ENCODE assay signal across 9 cellular contexts in genomic region chr6:108068182-108068581, GRCh38.
"Had no signal": no experiment of that assay in that cellular context is flagged by ENCODE, and none has a peak within 500 bp of the region (broad histone marks: within the 10 kb centered on the region; RNA-seq: fewer than 3 reads in every experiment).

No MANE protein-coding gene starts in this region.

- H3K36me3 ChIP-seq: HAP-1 had no signal

- H3K9ac ChIP-seq: GM23248 had no signal

- H2AFZ ChIP-seq: GM23248 had no signal

- H3K4me3 ChIP-seq: GM23248, HAP-1, K562 had no signal

- H3K9me3 ChIP-seq: HAP-1 had no signal

- ATAC-seq: HCT116, K562 had no signal

- DNase-seq: GM23248, GOT3, H7, IMR-90, KG1 had no signal

- H3K27ac ChIP-seq: GM23248, HL-60 had no signal
